ENCODE assay signal across 8 cellular contexts in genomic region chr3:15427182-15427880, GRCh38. TPM values are rescaled to one million over a fixed set of nuclear protein-coding genes. Genes with fewer than 3 reads are reported as not detected.
A peak's percentile ranks its signal among the peaks of the same experiment; 100 is the strongest.
DNase-seq lines count a peak whose midpoint lies in the region; ATAC-seq and TF ChIP-seq lines count a peak whose summit lies in the region.

Gene EAF1, plus strand, starts transcription at chr3:15427598. Its CDS starts 182 bp downstream, at chr3:15427780.
Gene METTL6, minus strand, starts transcription at chr3:15427544. Its CDS starts 1,033 bp downstream, at chr3:15426511.

- peaks cover 36% of the 10 kb centered on the region for H3K4me1 ChIP-seq in lower lobe of right lung

- no peak for TF ChIP-seq CTCF in lower lobe of right lung (IDR thresholded peaks at IDR 0.05)

- DNase-seq in Ammon's horn (ENCODE audit: low spot score) = peak; percentile 89
- peak; percentile 88 for DNase-seq in GM19238 (ENCODE audit: insufficient read length, low spot score)
- DNase-seq in NCI-H82 treated with DMSO at 0.1 percent for 48 hours (lab: John Stamatoyannopoulos, UW; ENCODE audit: unreplicated experiment) = peak; percentile 2
- peak; percentile 92 for DNase-seq in activated CD4-positive, alpha-beta memory T cell treated with anti-CD3 and anti-CD28 coated beads for 36 hours
- peak; percentile 83 for DNase-seq in ecto neural progenitor cell (ENCODE audit: low spot score)
- peak; percentile 91 for DNase-seq in lower lobe of right lung
- peak; percentile 80 to 89 (median 83) for DNase-seq in stimulated activated CD4-positive, alpha-beta T cell treated with anti-CD3 and anti-CD28 coated beads, TNF-alpha, amount 100 ng/mL, for 24 hours (ENCODE audit: low read depth in 3 of 3)

- no peaks in the 10 kb centered on the region for H3K27me3 ChIP-seq in lower lobe of right lung (ENCODE audit: low read depth)

- intact Hi-C loops in activated CD4-positive, alpha-beta memory T cell treated with anti-CD3 and anti-CD28 coated beads for 36 hours (cut with micrococcal nuclease) = loop anchor here (5.0 kb wide), 3 partner anchors 75 to 220 kb away; partner anchors contain the start of gene CAPN7
- intact Hi-C loops in lower lobe of right lung (cut with DNase I) = no loop called here

- H3K27ac Mint-ChIP-seq in activated CD4-positive, alpha-beta memory T cell treated with anti-CD3 and anti-CD28 coated beads for 36 hours = peak within 1 kb of the TSS; percentile 82

- no peaks in the 10 kb centered on the region for H3K9me3 ChIP-seq in lower lobe of right lung

- ATAC-seq in HG03442 (IDR thresholded peaks at IDR 0.05; ENCODE audit: unreplicated experiment) (peak; percentile 87), lower lobe of right lung (peak; percentile 95 to 97)

- H3K27me3 Mint-ChIP-seq in activated CD4-positive, alpha-beta memory T cell treated with anti-CD3 and anti-CD28 coated beads for 36 hours = no peaks in the 10 kb centered on the region

- H3K4me1 Mint-ChIP-seq in activated CD4-positive, alpha-beta memory T cell treated with anti-CD3 and anti-CD28 coated beads for 36 hours (ENCODE audit: low read depth) = peaks cover 53% of the 10 kb centered on the region

- CTCF ChIA-PET in activated CD4-positive, alpha-beta memory T cell treated with anti-CD3 and anti-CD28 coated beads for 36 hours (lab: Charles Lee) = interaction anchor here (0.6 to 1.8 kb wide), 6 partner anchors 22 to 386 kb away, joined by 3 to 6 read pairs (median 3); no protein-coding TSS in a partner anchor

- POLR2A ChIA-PET in activated CD4-positive, alpha-beta memory T cell treated with anti-CD3 and anti-CD28 coated beads for 36 hours (lab: Charles Lee) = interaction anchor here (0.6 kb wide), 1 partner anchor 166 kb away, joined by 4 read pairs; no protein-coding TSS in a partner anchor

- no peaks in the 10 kb centered on the region for H3K9me3 Mint-ChIP-seq in activated CD4-positive, alpha-beta memory T cell treated with anti-CD3 and anti-CD28 coated beads for 36 hours

- H3K36me3 Mint-ChIP-seq in activated CD4-positive, alpha-beta memory T cell treated with anti-CD3 and anti-CD28 coated beads for 36 hours = peaks cover 29% of the 10 kb centered on the region

- peaks cover 49% of the 10 kb centered on the region for H3K36me3 ChIP-seq in lower lobe of right lung

- peak within 1 kb of the TSS; percentile 94 for H3K4me3 Mint-ChIP-seq in activated CD4-positive, alpha-beta memory T cell treated with anti-CD3 and anti-CD28 coated beads for 36 hours

- H3K4me3 ChIP-seq in lower lobe of right lung = peak within 1 kb of the TSS; percentile 84

- peak within 1 kb of the TSS; percentile 87 for H3K27ac ChIP-seq in lower lobe of right lung

RNA-seq across cellular contexts. Expression of gene EAF1, which starts in this region (rescaled TPM):
- 10 to 100 TPM; 23.4 to 23.6 TPM for total RNA-seq in activated CD4-positive, alpha-beta memory T cell treated with anti-CD3 and anti-CD28 coated beads for 36 hours
- total RNA-seq in lower lobe of right lung = 25.6 TPM

RNA-seq across cellular contexts. Expression of gene METTL6, which starts in this region (rescaled TPM):
- 10 to 100 TPM; 17.3 to 17.8 TPM for total RNA-seq in activated CD4-positive, alpha-beta memory T cell treated with anti-CD3 and anti-CD28 coated beads for 36 hours
- total RNA-seq in lower lobe of right lung = 18.1 TPM

Comparison
In these comparisons a context has a peak if more than half of its experiments do, and no peak if none do; other contexts are left out.
1. Peak in every context shown above with its lines: DNase-seq, ATAC-seq, H3K4me3 ChIP-seq and H3K27ac ChIP-seq.
2. DNase-seq: peak in every context shown above with its lines; median percentile 92 in activated CD4-positive, alpha-beta memory T cell treated with anti-CD3 and anti-CD28 coated beads for 36 hours; 91 in lower lobe of right lung; 89 in Ammon's horn; 88 in GM19238; 83 in ecto neural progenitor cell; 83 in stimulated activated CD4-positive, alpha-beta T cell treated with anti-CD3 and anti-CD28 coated beads, TNF-alpha, amount 100 ng/mL, for 24 hours; 2 in NCI-H82 treated with DMSO at 0.1 percent for 48 hours.